Comparison of ENCODE assay signal across 16 cellular contexts in the genomic region with DNA sequence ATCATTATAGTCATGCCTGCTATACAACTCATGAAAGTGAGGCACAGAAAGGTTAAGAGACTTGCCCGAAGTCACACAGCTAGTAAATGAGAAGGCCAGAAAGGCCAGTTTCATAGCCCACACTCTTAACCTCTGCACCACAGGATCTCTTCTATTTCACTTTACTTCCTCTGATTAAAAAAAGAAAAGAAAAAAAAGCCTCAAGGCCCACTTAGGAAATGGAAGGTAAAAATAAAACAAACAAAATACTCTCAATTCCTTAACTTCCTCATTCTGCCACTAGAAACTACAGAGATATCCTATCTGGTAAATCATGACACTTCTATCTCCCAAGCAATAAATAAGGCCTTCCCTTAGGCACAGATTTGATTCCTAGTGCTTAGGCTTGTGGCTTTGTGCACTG. TPM values are rescaled to one million over a fixed set of nuclear protein-coding genes. Genes with fewer than 3 reads are reported as not detected.
DNase-seq lines count a peak whose midpoint lies in the region; ATAC-seq and TF ChIP-seq lines count a peak whose summit lies in the region.
"Had no signal": no experiment of that assay in that cellular context is flagged by ENCODE, and none has a peak within 500 bp of the region (broad histone marks: within the 10 kb centered on the region; RNA-seq: fewer than 3 reads in every experiment).

No MANE protein-coding gene starts in this region.

- H3K9me3 ChIP-seq in HCT116 (ENCODE audit: control insufficient read depth in 1 of 2, insufficient read depth in 1 of 2, low read depth in 1 of 2, low read length in 2 of 2) (no peaks in the 10 kb centered on the region), esophagus muscularis mucosa (no peaks in the 10 kb centered on the region), thoracic aorta (no peaks in the 10 kb centered on the region)

- H3K4me1 Mint-ChIP-seq in T-cell, result peaks cover 0 to 6% (median 6%) of the 10 kb centered on the region in 3 donors

- no peak overlapping the region for H3K4me2 ChIP-seq in HCT116 (ENCODE audit: low read length)

- no peaks in the 10 kb centered on the region for H3K27me3 ChIP-seq in HCT116 (ENCODE audit: insufficient read depth, low read length)
- H3K27me3 ChIP-seq in esophagus muscularis mucosa, result no peaks in the 10 kb centered on the region
- H3K27me3 ChIP-seq in thoracic aorta (replicated peaks; ENCODE audit: insufficient read depth), result no peaks in the 10 kb centered on the region

- H3K27ac Mint-ChIP-seq in T-cell, result no peak overlapping the region
- H3K27ac Mint-ChIP-seq: activated CD4-positive, alpha-beta memory T cell treated with anti-CD3 and anti-CD28 coated beads for 36 hours; activated T-helper 1 cell treated with anti-CD3 and anti-CD28 coated beads, Interleukin-12 subunit alpha, Interleukin-12 subunit beta, Interleukin-2, Interleukin-4 antibody, amounts not matched to agents 30 ng/mL and 10 ng/mL and 1 ng/mL, durations not matched to agents 14 hours and 24 hours and 36 hours; CD4-positive, alpha-beta T cell; progenitor cell of endocrine pancreas had no signal

- 91% methylated on average over 1 of the region's 1 CpG for WGBS in esophagus muscularis mucosa

- TF ChIP-seq RAD21 in HCT116 (IDR thresholded peaks at IDR 0.05; ENCODE audit: low read depth), result no peak

- H3K9me3 Mint-ChIP-seq in T-cell, result no peaks in the 10 kb centered on the region
- H3K9me3 Mint-ChIP-seq: activated CD4-positive, alpha-beta memory T cell treated with anti-CD3 and anti-CD28 coated beads for 36 hours; activated T-helper 1 cell treated with anti-CD3 and anti-CD28 coated beads, Interleukin-12 subunit alpha, Interleukin-12 subunit beta, Interleukin-2, Interleukin-4 antibody, amounts not matched to agents 30 ng/mL and 10 ng/mL and 1 ng/mL, durations not matched to agents 14 hours and 24 hours and 36 hours; CD4-positive, alpha-beta T cell had no signal

- no peak overlapping the region for H3K4me3 Mint-ChIP-seq in T-cell
- H3K4me3 Mint-ChIP-seq: activated CD4-positive, alpha-beta memory T cell treated with anti-CD3 and anti-CD28 coated beads for 36 hours; activated T-helper 1 cell treated with anti-CD3 and anti-CD28 coated beads, Interleukin-12 subunit alpha, Interleukin-12 subunit beta, Interleukin-2, Interleukin-4 antibody, amounts not matched to agents 30 ng/mL and 10 ng/mL and 1 ng/mL, durations not matched to agents 14 hours and 24 hours and 36 hours; CD4-positive, alpha-beta T cell had no signal

- no peak overlapping the region for H3K9ac ChIP-seq in HCT116 (ENCODE audit: low read length)

- no peak overlapping the region for H3K4me3 ChIP-seq in HCT116 (replicated peaks in 1 of 2; ENCODE audit: low read depth in 1 of 2, low read length in 2 of 2)
- H3K4me3 ChIP-seq in esophagus muscularis mucosa, result no peak overlapping the region
- H3K4me3 ChIP-seq in thoracic aorta, result no peak overlapping the region

- H2AFZ ChIP-seq in HCT116 (ENCODE audit: low read depth, low read length, poor library complexity, severe bottlenecking), result peak overlapping the region; percentile 13

- no peaks in the 10 kb centered on the region for H3K9me2 ChIP-seq in HCT116 (ENCODE audit: insufficient read depth)

- intact Hi-C loops in HCT116 (cut with micrococcal nuclease) (no loop called here), esophagus muscularis mucosa (cut with DNase I) (no loop called here)

- DNase-seq in HCT116 (ENCODE audit: low read depth, low spot score) (no peak), NAMALWA (ENCODE audit: low spot score) (peak; percentile 50), esophagus muscularis mucosa (ENCODE audit: extremely low spot score) (no peak), thoracic aorta (ENCODE audit: low spot score) (no peak), NCI-H774 (lab: John Stamatoyannopoulos, UW) (no peak), T-cell (no peak), NCI-H2227 treated with DMSO at 0.1 percent for 48 hours (lab: John Stamatoyannopoulos, UW) (no peak)
- DNase-seq: activated CD4-positive, alpha-beta memory T cell treated with anti-CD3 and anti-CD28 coated beads for 36 hours; CD4-positive, alpha-beta T cell; kidney; NCI-H1417; NCI-H510A; stimulated activated CD4-positive, alpha-beta T cell treated with anti-CD3 and anti-CD28 coated beads, Interleukin-15, amount 100 ng/mL, for 24 hours; T-helper 9 cell had no signal

- RAD21 ChIA-PET in HCT116 (lab: Charles Lee; ENCODE audit: low non-redundant PET in 1 of 2, low total read pairs in 2 of 2, uncharacterized antibody in 2 of 2, unreplicated experiment in 2 of 2), result no interaction called here

- H3K27me3 Mint-ChIP-seq in T-cell, result peaks cover 4 to 6% of the 10 kb centered on the region in 2 donors
- H3K27me3 Mint-ChIP-seq: CD4-positive, alpha-beta T cell; progenitor cell of endocrine pancreas had no signal

- ATAC-seq in HCT116 (no peak), thoracic aorta (ENCODE audit: insufficient number of reproducible peaks, low FRiP score, low read depth) (no peak), T-cell (replicated peaks in 1 of 4) (no peak)

- no peaks in the 10 kb centered on the region for H4K20me1 ChIP-seq in HCT116 (ENCODE audit: insufficient read depth)

- no peak for TF ChIP-seq POLR2A in HCT116 (IDR thresholded peaks at IDR 0.05; ENCODE audit: borderline replicate concordance, extremely low read depth, insufficient read depth, insufficient read length)
- TF ChIP-seq POLR2A in esophagus muscularis mucosa (IDR thresholded peaks at IDR 0.05; ENCODE audit: low read depth), result no peak

- H3K79me2 ChIP-seq in HCT116 (ENCODE audit: insufficient read depth, low read length), result no peaks in the 10 kb centered on the region

- H3K36me3 Mint-ChIP-seq in T-cell, result no peaks in the 10 kb centered on the region
- H3K36me3 Mint-ChIP-seq: activated CD4-positive, alpha-beta memory T cell treated with anti-CD3 and anti-CD28 coated beads for 36 hours had no signal

- CTCF ChIA-PET in HCT116 (lab: Charles Lee), result no interaction called here
- CTCF ChIA-PET in T-cell (lab: Charles Lee), result no interaction called here

- no peak for TF ChIP-seq EP300 in esophagus muscularis mucosa (IDR thresholded peaks at IDR 0.05)

- POLR2A ChIA-PET in HCT116 (lab: Charles Lee), result no interaction called here
- POLR2A ChIA-PET in T-cell (lab: Charles Lee), result no interaction called here

- no peak overlapping the region for H3K27ac ChIP-seq in HCT116 (ENCODE audit: low read depth, low read length)
- H3K27ac ChIP-seq in esophagus muscularis mucosa (replicated peaks in 1 of 4), result peak overlapping the region; percentile 89 to 100 (median 98)
- peak overlapping the region; percentile 85 to 89 for H3K27ac ChIP-seq in thoracic aorta

- no peaks in the 10 kb centered on the region for H3K36me3 ChIP-seq in HCT116 (ENCODE audit: control insufficient read depth in 1 of 2, insufficient read depth in 2 of 2, low read length in 2 of 2)
- H3K36me3 ChIP-seq in esophagus muscularis mucosa, result no peaks in the 10 kb centered on the region
- H3K36me3 ChIP-seq in thoracic aorta, result no peaks in the 10 kb centered on the region

- TF ChIP-seq CTCF in HCT116 (IDR thresholded peaks at IDR 0.05 in 2 of 3, conservative IDR thresholded peaks at IDR 0.05 in 1 of 3; ENCODE audit: borderline replicate concordance in 1 of 3, insufficient read depth in 1 of 3, low read depth in 2 of 3, low read length in 2 of 3) (no peak), esophagus muscularis mucosa (IDR thresholded peaks at IDR 0.05) (no peak), thoracic aorta (IDR thresholded peaks at IDR 0.05) (no peak)

- H3K4me1 ChIP-seq in HCT116 (ENCODE audit: control insufficient read depth in 1 of 2, insufficient read depth in 2 of 2, low read length in 2 of 2), result peaks cover 21 to 25% of the 10 kb centered on the region in 2 experiments
- peaks cover 3 to 65% (median 58%) of the 10 kb centered on the region in 4 donors for H3K4me1 ChIP-seq in esophagus muscularis mucosa
- H3K4me1 ChIP-seq in thoracic aorta (ENCODE audit: control insufficient read depth in 1 of 2, low read depth in 2 of 2), result peaks cover 10 to 63% of the 10 kb centered on the region in 2 donors

- BruUV-seq in HCT116 (replicated peaks; lab: Mats Ljungman, UMichigan), result no TSS peak

TF ChIP-seq in HCT116, 20 proteins besides CTCF, POLR2A, EP300 and RAD21:
- TF ChIP-seq SIN3A (IDR thresholded peaks at IDR 0.05; ENCODE audit: low read depth), result no peak
- no peak for TF ChIP-seq SP1 (IDR thresholded peaks at IDR 0.05; ENCODE audit: low read depth)
- no peak for TF ChIP-seq EZH2 (IDR thresholded peaks at IDR 0.05)
- TF ChIP-seq, protein P1, sequence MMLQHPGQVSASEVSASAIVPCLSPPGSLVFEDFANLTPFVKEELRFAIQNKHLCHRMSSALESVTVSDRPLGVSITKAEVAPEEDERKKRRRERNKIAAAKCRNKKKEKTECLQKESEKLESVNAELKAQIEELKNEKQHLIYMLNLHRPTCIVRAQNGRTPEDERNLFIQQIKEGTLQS (IDR thresholded peaks at IDR 0.05), result no peak
- TF ChIP-seq, protein P2, sequence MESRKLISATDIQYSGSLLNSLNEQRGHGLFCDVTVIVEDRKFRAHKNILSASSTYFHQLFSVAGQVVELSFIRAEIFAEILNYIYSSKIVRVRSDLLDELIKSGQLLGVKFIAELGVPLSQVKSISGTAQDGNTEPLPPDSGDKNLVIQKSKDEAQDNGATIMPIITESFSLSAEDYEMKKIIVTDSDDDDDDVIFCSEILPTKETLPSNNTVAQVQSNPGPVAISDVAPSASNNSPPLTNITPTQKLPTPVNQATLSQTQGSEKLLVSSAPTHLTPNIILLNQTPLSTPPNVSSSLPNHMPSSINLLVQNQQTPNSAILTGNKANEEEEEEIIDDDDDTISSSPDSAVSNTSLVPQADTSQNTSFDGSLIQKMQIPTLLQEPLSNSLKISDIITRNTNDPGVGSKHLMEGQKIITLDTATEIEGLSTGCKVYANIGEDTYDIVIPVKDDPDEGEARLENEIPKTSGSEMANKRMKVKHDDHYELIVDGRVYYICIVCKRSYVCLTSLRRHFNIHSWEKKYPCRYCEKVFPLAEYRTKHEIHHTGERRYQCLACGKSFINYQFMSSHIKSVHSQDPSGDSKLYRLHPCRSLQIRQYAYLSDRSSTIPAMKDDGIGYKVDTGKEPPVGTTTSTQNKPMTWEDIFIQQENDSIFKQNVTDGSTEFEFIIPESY (IDR thresholded peaks at IDR 0.05; ENCODE audit: extremely low read depth, insufficient replicate concordance, low read length), result no peak
- TF ChIP-seq, protein P3, sequence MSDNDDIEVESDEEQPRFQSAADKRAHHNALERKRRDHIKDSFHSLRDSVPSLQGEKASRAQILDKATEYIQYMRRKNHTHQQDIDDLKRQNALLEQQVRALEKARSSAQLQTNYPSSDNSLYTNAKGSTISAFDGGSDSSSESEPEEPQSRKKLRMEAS (IDR thresholded peaks at IDR 0.05), result no peak
- TF ChIP-seq CBX3 (IDR thresholded peaks at IDR 0.05; ENCODE audit: low read depth), result no peak
- no peak for TF ChIP-seq JUND (IDR thresholded peaks at IDR 0.05)
- no peak for TF ChIP-seq FOSL1 (IDR thresholded peaks at IDR 0.05; ENCODE audit: low read depth)
- TF ChIP-seq ELF1 (IDR thresholded peaks at IDR 0.05; ENCODE audit: borderline replicate concordance, low read depth), result no peak
- no peak for TF ChIP-seq ZNF274 (IDR thresholded peaks at IDR 0.05; ENCODE audit: low read depth, low read length)

RNA-seq across cellular contexts. Expression of a gene that starts 7.6 kb away (rescaled TPM):
- total RNA-seq in HCT116 (2021; ENCODE audit: unreplicated experiment), result 100 TPM
- polyA plus RNA-seq in HCT116 (2012), result 39.7 and 44.9 TPM in 2 replicates
- 100 to 1,000 TPM; 198 to 229 (median 201) TPM for total RNA-seq in esophagus muscularis mucosa
- 100 to 1,000 TPM; 111 to 119 TPM for total RNA-seq in thoracic aorta
- 1 to 10 TPM in 2 of 5 donors, under 1 TPM in 1, not detected in 2; 0.56 to 1.1 (median 1.0) TPM for total RNA-seq in T-cell
- total RNA-seq: CD4-positive, alpha-beta T cell had no signal

Comparison
In these comparisons a context has a peak if more than half of its experiments do, and no peak if none do; other contexts are left out.
1. RNA of a gene that starts 7.6 kb away (total RNA-seq): 198 to 229 TPM in esophagus muscularis mucosa, 111 to 119 TPM in thoracic aorta and 100 TPM in HCT116 (single experiment); 0.56 to 1.1 TPM in T-cell; every median in the first group is over 10 times any median in the second.